Comparison of ENCODE assay signal across 21 cellular contexts in genomic region chr22:28310299-28310698, GRCh38.
DNase-seq lines count a peak whose midpoint lies in the region; ATAC-seq, FAIRE-seq and TF ChIP-seq lines count a peak whose summit lies in the region.
"Had no signal": no experiment of that assay in that cellular context is flagged by ENCODE, and none has a peak within 500 bp of the region (broad histone marks: within the 10 kb centered on the region; RNA-seq: fewer than 3 reads in every experiment).

No MANE protein-coding gene starts in this region.

- no peak overlapping the region for H3K4me3 Mint-ChIP-seq in activated CD4-positive, alpha-beta memory T cell treated with anti-CD3 and anti-CD28 coated beads for 36 hours
- H3K4me3 Mint-ChIP-seq: B cell; CD4-positive, alpha-beta T cell; CD8-positive, alpha-beta T cell had no signal

- no peaks in the 10 kb centered on the region for H4K20me1 ChIP-seq in HepG2 (ENCODE audit: insufficient read depth, low read length)
- H4K20me1 ChIP-seq: BLaER1 treated with 17β-estradiol and CSF1 and Interleukin-3, amounts not matched to agents 10 nM and 100 nM had no signal

- H3K4me3 ChIP-seq in HepG2 (replicated peaks in 1 of 3; ENCODE audit: insufficient read depth in 1 of 3, low read depth in 2 of 3, low read length in 3 of 3) (no peak overlapping the region), right lobe of liver (no peak overlapping the region)
- H3K4me3 ChIP-seq: A549; BLaER1 treated with 17β-estradiol and CSF1 and Interleukin-3, amounts not matched to agents 10 nM and 100 nM had no signal

- 35% methylated on average over 1 of the region's 1 CpG for WGBS in HepG2 (ENCODE audit: low lambda C conversion rate)
- 29% methylated on average over 1 of the region's 1 CpG for WGBS in right lobe of liver (ENCODE audit: insufficient coverage, low coverage, low lambda C conversion rate, missing lambda C conversion rate)

- H3K27me3 ChIP-seq in HepG2 (ENCODE audit: control insufficient read depth in 1 of 2, insufficient read depth in 2 of 2, low read length in 2 of 2) (no peaks in the 10 kb centered on the region), right lobe of liver (no peaks in the 10 kb centered on the region)
- H3K27me3 ChIP-seq: BLaER1 treated with 17β-estradiol and CSF1 and Interleukin-3, amounts not matched to agents 10 nM and 100 nM had no signal

- DNase-seq in frontal cortex (ENCODE audit: low spot score in 2 of 2) (no peak), HepG2 (ENCODE audit: low spot score) (peak; percentile 13), right lobe of liver (no peak), Right ventricle myocardium superior (no peak)
- no peak for DNase-seq in activated CD4-positive, alpha-beta memory T cell treated with anti-CD3 and anti-CD28 coated beads for 36 hours
- DNase-seq: AML-193; Caco-2; Calu3; CD4-positive, alpha-beta T cell; CD8-positive, alpha-beta T cell; DMS79 treated with DMSO at 0.1 percent for 48 hours; GF-D8 had no signal

- H3K4me2 ChIP-seq in HepG2 (ENCODE audit: low read depth, low read length), result no peak overlapping the region
- H3K4me2 ChIP-seq: A549; BLaER1 treated with 17β-estradiol and CSF1 and Interleukin-3, amounts not matched to agents 10 nM and 100 nM had no signal

- CTCF ChIA-PET in HepG2 (lab: Yijun Ruan, JAX; ENCODE audit: low intra/inter-chr PET ratio, low total read pairs), result no interaction called here
- CTCF ChIA-PET in activated CD4-positive, alpha-beta memory T cell treated with anti-CD3 and anti-CD28 coated beads for 36 hours (lab: Charles Lee), result no interaction called here

- H3K9ac ChIP-seq in HepG2 (ENCODE audit: insufficient read depth, low read depth, low read length), result no peak overlapping the region
- H3K9ac ChIP-seq: BLaER1 treated with 17β-estradiol and CSF1 and Interleukin-3, amounts not matched to agents 10 nM and 100 nM had no signal

- H2AFZ ChIP-seq in HepG2 (ENCODE audit: low read length), result no peak overlapping the region

- FAIRE-seq in frontal cortex (lab: Jason Lieb, UNC) (peak; percentile 64), HepG2 (lab: Jason Lieb, UNC) (no peak)
- FAIRE-seq: A549, D721Med, G401.6, GM12891, GM19239 had no signal

- no peak for TF ChIP-seq EP300 in HepG2 (IDR thresholded peaks at IDR 0.05; ENCODE audit: low read depth in 2 of 2, low read length in 2 of 2)
- TF ChIP-seq EP300 in HepG2 (CRISPR knock-in tag; IDR thresholded peaks at IDR 0.05; ENCODE audit: borderline replicate concordance), result no peak

- peaks cover 32% of the 10 kb centered on the region for H3K4me1 ChIP-seq in HepG2 (ENCODE audit: insufficient read depth, low read length)
- H3K4me1 ChIP-seq in right lobe of liver, result no peaks in the 10 kb centered on the region
- H3K4me1 ChIP-seq: A549; BLaER1 treated with 17β-estradiol and CSF1 and Interleukin-3, amounts not matched to agents 10 nM and 100 nM had no signal

- in situ Hi-C loops in HepG2 (cut with HindIII; ENCODE audit: extremely low pct_ligation_motif_present, low pct_unique_long_range_greater_than_20kb), result no loop called here

- no TSS peak for BruUV-seq in HepG2 (replicated peaks; lab: Mats Ljungman, UMichigan)

- no peak for TF ChIP-seq RAD21 in HepG2 (CRISPR knock-in tag; IDR thresholded peaks at IDR 0.05)

- H3K79me2 ChIP-seq in HepG2 (ENCODE audit: insufficient read depth, low read length), result no peaks in the 10 kb centered on the region

- H3K9me3 Mint-ChIP-seq in activated CD4-positive, alpha-beta memory T cell treated with anti-CD3 and anti-CD28 coated beads for 36 hours, result no peaks in the 10 kb centered on the region
- H3K9me3 Mint-ChIP-seq: CD4-positive, alpha-beta T cell; CD8-positive, alpha-beta T cell had no signal

- no peaks in the 10 kb centered on the region for H3K4me1 Mint-ChIP-seq in activated CD4-positive, alpha-beta memory T cell treated with anti-CD3 and anti-CD28 coated beads for 36 hours (ENCODE audit: low read depth)
- H3K4me1 Mint-ChIP-seq: B cell had no signal

- no peak for TF ChIP-seq CTCF in HepG2 (CRISPR knock-in tag; IDR thresholded peaks at IDR 0.05)
- no peak for TF ChIP-seq CTCF in right lobe of liver (IDR thresholded peaks at IDR 0.05)

- no peaks in the 10 kb centered on the region for H3K36me3 ChIP-seq in HepG2 (replicated peaks in 1 of 2; ENCODE audit: control insufficient read depth in 1 of 2, insufficient read depth in 2 of 2, low read length in 2 of 2)
- no peaks in the 10 kb centered on the region for H3K36me3 ChIP-seq in right lobe of liver
- H3K36me3 ChIP-seq: BLaER1 treated with 17β-estradiol and CSF1 and Interleukin-3, amounts not matched to agents 10 nM and 100 nM had no signal

- ATAC-seq in HepG2 (peak; percentile 46; the same call in 1 of the 3 replicates), right lobe of liver (peak in 3 of 4 donors; percentile 73 to 80 (median 76)), Right ventricle myocardium superior (ENCODE audit: poor library complexity) (no peak)
- ATAC-seq: A549; CD8-positive, alpha-beta T cell had no signal

- H3K27me3 Mint-ChIP-seq in activated CD4-positive, alpha-beta memory T cell treated with anti-CD3 and anti-CD28 coated beads for 36 hours, result peaks cover 4% of the 10 kb centered on the region
- H3K27me3 Mint-ChIP-seq: CD4-positive, alpha-beta T cell had no signal

- H3K27ac Mint-ChIP-seq in activated CD4-positive, alpha-beta memory T cell treated with anti-CD3 and anti-CD28 coated beads for 36 hours, result no peak overlapping the region
- H3K27ac Mint-ChIP-seq: B cell; CD4-positive, alpha-beta T cell; CD8-positive, alpha-beta T cell had no signal

- TF ChIP-seq POLR2A in HepG2 (IDR thresholded peaks at IDR 0.05; ENCODE audit: insufficient read depth in 1 of 2, low read depth in 2 of 2, low read length in 2 of 2), result no peak
- TF ChIP-seq POLR2A in right lobe of liver (IDR thresholded peaks at IDR 0.05), result no peak

- H3K27ac ChIP-seq in HepG2 (ENCODE audit: extremely low read length, insufficient read depth, low read length) (no peak overlapping the region), right lobe of liver (no peak overlapping the region)
- H3K27ac ChIP-seq: 22Rv1; A549; BLaER1 treated with 17β-estradiol and CSF1 and Interleukin-3, amounts not matched to agents 10 nM and 100 nM; C4-2B had no signal

- H3K9me3 ChIP-seq in HepG2 (ENCODE audit: low read length) (no peaks in the 10 kb centered on the region), right lobe of liver (no peaks in the 10 kb centered on the region)
- H3K9me3 ChIP-seq: A549 had no signal

- intact Hi-C loops in HepG2 (cut with micrococcal nuclease; ENCODE audit: unreplicated experiment), result no loop called here
- intact Hi-C loops in right lobe of liver (cut with DNase I), result no loop called here
- intact Hi-C loops in activated CD4-positive, alpha-beta memory T cell treated with anti-CD3 and anti-CD28 coated beads for 36 hours (cut with micrococcal nuclease), result no loop called here
- intact Hi-C loops in Right ventricle myocardium superior (cut with DNase I), result no loop called here

- POLR2A ChIA-PET in HepG2 (lab: Yijun Ruan, JAX), result no interaction called here
- POLR2A ChIA-PET in activated CD4-positive, alpha-beta memory T cell treated with anti-CD3 and anti-CD28 coated beads for 36 hours (lab: Charles Lee), result no interaction called here

- no peaks in the 10 kb centered on the region for H3K36me3 Mint-ChIP-seq in activated CD4-positive, alpha-beta memory T cell treated with anti-CD3 and anti-CD28 coated beads for 36 hours
- H3K36me3 Mint-ChIP-seq: CD8-positive, alpha-beta T cell had no signal

TF ChIP-seq in HepG2, 621 proteins besides CTCF, POLR2A, EP300 and RAD21:
- TF ChIP-seq CEBPG (CRISPR knock-in tag; IDR thresholded peaks at IDR 0.05) (0 out of 2 replicates have a peak, but pooled peaks have one; percentile 6), FOXP1 (IDR thresholded peaks at IDR 0.05) (no peak), FOXP1 (CRISPR knock-in tag; IDR thresholded peaks at IDR 0.05) (peak; percentile 45; the same call in 1 of the 2 replicates), HNF4G (IDR thresholded peaks at IDR 0.05; ENCODE audit: borderline replicate concordance, low read depth, low read length) (peak; percentile 51; the same call in 1 of the 2 replicates), HNF4G (CRISPR knock-in tag; IDR thresholded peaks at IDR 0.05; ENCODE audit: borderline replicate concordance, low read depth) (no peak), SOX6 (IDR thresholded peaks at IDR 0.05) (no peak), SOX6 (CRISPR knock-in tag; IDR thresholded peaks at IDR 0.05) (0 out of 2 replicates have a peak, but pooled peaks have one; percentile 17), HNF4A (CRISPR knock-in tag; IDR thresholded peaks at IDR 0.05) (peak; percentile 46), HOMEZ (CRISPR knock-in tag; IDR thresholded peaks at IDR 0.05; ENCODE audit: low read depth) (peak; percentile 26; the same call in 1 of the 2 replicates), ZNF547 (CRISPR knock-in tag; IDR thresholded peaks at IDR 0.05) (no peak), NR2F6 (IDR thresholded peaks at IDR 0.05) (no peak), NR2F6 (CRISPR knock-in tag; IDR thresholded peaks at IDR 0.05) (no peak)
